In the genomic region with DNA sequence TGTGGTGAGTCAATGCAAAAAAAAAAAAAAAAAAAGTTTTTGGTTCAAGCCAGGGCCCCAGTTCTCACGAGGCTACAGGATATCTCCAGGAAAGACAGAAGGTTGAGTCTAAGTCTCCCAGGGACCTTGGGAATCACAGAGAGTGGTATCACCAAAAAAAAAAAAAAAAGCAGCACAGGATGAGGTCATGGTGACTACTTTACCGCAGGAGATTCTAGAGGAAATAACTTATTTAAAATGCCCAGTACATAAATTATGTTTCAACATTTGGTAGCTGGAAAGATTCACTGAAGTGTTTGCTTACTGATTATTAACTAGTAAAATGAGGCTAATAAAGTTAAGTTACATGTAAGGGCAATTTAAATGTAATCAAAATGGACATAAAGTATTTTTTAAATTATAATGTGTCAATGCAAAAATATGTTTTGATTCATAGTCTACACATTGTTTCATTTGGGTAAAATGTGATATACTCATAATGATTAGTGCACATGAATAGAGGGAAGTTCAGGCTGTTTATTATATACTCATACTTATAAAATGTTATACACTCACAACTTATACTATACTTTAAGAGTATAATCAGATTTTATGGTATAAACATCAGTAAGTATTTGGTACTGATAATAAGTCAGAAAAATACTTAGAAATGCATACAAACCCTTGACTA, we compare ENCODE assay signal across 17 cellular contexts.
DNase-seq lines count a peak whose midpoint lies in the region; TF ChIP-seq lines count a peak whose summit lies in the region.
"Had no signal": no experiment of that assay in that cellular context is flagged by ENCODE, and none has a peak within 500 bp of the region (broad histone marks: within the 10 kb centered on the region; RNA-seq: fewer than 3 reads in every experiment).

No MANE protein-coding gene starts in this region.

- no peak overlapping the region for H3K4me3 Mint-ChIP-seq in activated CD4-positive, alpha-beta memory T cell treated with anti-CD3 and anti-CD28 coated beads, Interleukin-2, amount 10 ng/mL, durations not matched to agents 7 days and 5 days
- H3K4me3 Mint-ChIP-seq: endodermal cell, T-helper 17 cell had no signal

- peak overlapping the region; percentile 89 for H3K27ac ChIP-seq in epithelial cell of prostate
- H3K27ac ChIP-seq: body of pancreas, neutrophil, Peyer's patch, spleen had no signal

- POLR2A ChIA-PET in activated CD4-positive, alpha-beta memory T cell treated with anti-CD3 and anti-CD28 coated beads, Interleukin-2, amount 10 ng/mL, durations not matched to agents 7 days and 5 days (lab: Charles Lee) = no interaction called here

- CTCF ChIA-PET in activated CD4-positive, alpha-beta memory T cell treated with anti-CD3 and anti-CD28 coated beads, Interleukin-2, amount 10 ng/mL, durations not matched to agents 7 days and 5 days (lab: Charles Lee) = interaction anchor here (0.7 kb wide), 1 partner anchor 1687 kb away, joined by 3 read pairs; no protein-coding TSS in a partner anchor

- H3K9me3 Mint-ChIP-seq in activated CD4-positive, alpha-beta memory T cell treated with anti-CD3 and anti-CD28 coated beads, Interleukin-2, amount 10 ng/mL, durations not matched to agents 7 days and 5 days = no peaks in the 10 kb centered on the region
- H3K9me3 Mint-ChIP-seq: endodermal cell had no signal

- H3K36me3 Mint-ChIP-seq in activated CD4-positive, alpha-beta memory T cell treated with anti-CD3 and anti-CD28 coated beads, Interleukin-2, amount 10 ng/mL, durations not matched to agents 7 days and 5 days (ENCODE audit: low read depth) = no peaks in the 10 kb centered on the region

- peaks cover 4% of the 10 kb centered on the region for H3K4me1 Mint-ChIP-seq in activated CD4-positive, alpha-beta memory T cell treated with anti-CD3 and anti-CD28 coated beads, Interleukin-2, amount 10 ng/mL, durations not matched to agents 7 days and 5 days

- no peak overlapping the region for H3K27ac Mint-ChIP-seq in activated CD4-positive, alpha-beta memory T cell treated with anti-CD3 and anti-CD28 coated beads, Interleukin-2, amount 10 ng/mL, durations not matched to agents 7 days and 5 days
- H3K27ac Mint-ChIP-seq: endodermal cell, T-helper 17 cell had no signal

- DNase-seq in GM04503 (ENCODE audit: low read depth) = peak; percentile 23
- DNase-seq in RPMI7951 (ENCODE audit: low read depth) = peak; percentile 2
- peak; percentile 26 for DNase-seq in epithelial cell of prostate (ENCODE audit: low read depth, low spot score)
- DNase-seq in skeletal muscle cell (ENCODE audit: low read depth) = peak; percentile 53
- no peak for DNase-seq in GM10266 (ENCODE audit: extremely low spot score)
- no peak for DNase-seq in NCI-H748 (lab: John Stamatoyannopoulos, UW; ENCODE audit: unreplicated experiment)
- no peak for DNase-seq in activated CD4-positive, alpha-beta memory T cell treated with anti-CD3 and anti-CD28 coated beads, Interleukin-2, amount 10 ng/mL, durations not matched to agents 7 days and 5 days
- DNase-seq in OCI-M1 (lab: John Stamatoyannopoulos, UW) = no peak
- DNase-seq: activated CD4-positive, alpha-beta T cell treated with anti-CD3 and anti-CD28 coated beads for 4 hours; activated T-cell treated with anti-CD3 and anti-CD28 coated beads, Interleukin-2, amount 50 U/mL, for 48 hours; body of pancreas; endodermal cell; NCI-H1417; Peyer's patch; spleen; T-helper 17 cell had no signal

- no peaks in the 10 kb centered on the region for H3K27me3 Mint-ChIP-seq in activated CD4-positive, alpha-beta memory T cell treated with anti-CD3 and anti-CD28 coated beads, Interleukin-2, amount 10 ng/mL, durations not matched to agents 7 days and 5 days
- H3K27me3 Mint-ChIP-seq: T-helper 17 cell had no signal

- H3K4me3 ChIP-seq in skeletal muscle cell (ENCODE audit: low read depth, low read length) = no peak overlapping the region
- H3K4me3 ChIP-seq: body of pancreas, Peyer's patch, spleen had no signal

- no peak for TF ChIP-seq CTCF in GM10266 (IDR thresholded peaks at IDR 0.05; ENCODE audit: control insufficient read depth, insufficient read depth, low read depth, missing control alignments)

Comparison
In these comparisons a context has a peak if more than half of its experiments do, and no peak if none do; other contexts are left out.
1. DNase-seq: peak in GM04503 (single experiment), RPMI7951 (single experiment), epithelial cell of prostate (single experiment) and skeletal muscle cell (single experiment); none in GM10266 (single experiment), NCI-H748 (single experiment), activated CD4-positive, alpha-beta memory T cell treated with anti-CD3 and anti-CD28 coated beads, Interleukin-2, amount 10 ng/mL, durations not matched to agents 7 days and 5 days (single experiment) and OCI-M1 (single experiment).